In genomic region chr2:14583802-14584201, GRCh38 we compare ENCODE assay signal across 2 cellular contexts.
TF ChIP-seq lines count a peak whose summit lies in the region.

No MANE protein-coding gene starts in this region.

TF ChIP-seq in SK-N-SH, 30 proteins besides CTCF, POLR2A, EP300 and RAD21 (continued from another document):
- TF ChIP-seq RXRA (IDR thresholded peaks at IDR 0.05; ENCODE audit: borderline replicate concordance, low read depth): no peak

TF ChIP-seq in SK-N-SH treated with all-trans-retinoic acid at 6 μM for 48 hours, 23 proteins besides CTCF, POLR2A, EP300 and RAD21:
- no peak for TF ChIP-seq CREB5 (CRISPR knock-in tag; IDR thresholded peaks at IDR 0.05; ENCODE audit: low read depth)
- no peak for TF ChIP-seq ARNTL (CRISPR knock-in tag; IDR thresholded peaks at IDR 0.05; ENCODE audit: borderline replicate concordance, low read depth)
- TF ChIP-seq POU6F1 (CRISPR knock-in tag; IDR thresholded peaks at IDR 0.05; ENCODE audit: borderline replicate concordance, low read depth): no peak
- TF ChIP-seq RARB (CRISPR knock-in tag; IDR thresholded peaks at IDR 0.05): no peak
- TF ChIP-seq ZNF565 (CRISPR knock-in tag; conservative IDR thresholded peaks at IDR 0.05; ENCODE audit: low read depth): no peak
- no peak for TF ChIP-seq ZNF8 (CRISPR knock-in tag; IDR thresholded peaks at IDR 0.05)
- TF ChIP-seq ISL1 (CRISPR knock-in tag; IDR thresholded peaks at IDR 0.05): no peak
- TF ChIP-seq ZNF70 (CRISPR knock-in tag; IDR thresholded peaks at IDR 0.05): no peak
- no peak for TF ChIP-seq ZC3H10 (CRISPR knock-in tag; IDR thresholded peaks at IDR 0.05)
